Comparison of ENCODE assay signal across 22 cellular contexts in the genomic region with DNA sequence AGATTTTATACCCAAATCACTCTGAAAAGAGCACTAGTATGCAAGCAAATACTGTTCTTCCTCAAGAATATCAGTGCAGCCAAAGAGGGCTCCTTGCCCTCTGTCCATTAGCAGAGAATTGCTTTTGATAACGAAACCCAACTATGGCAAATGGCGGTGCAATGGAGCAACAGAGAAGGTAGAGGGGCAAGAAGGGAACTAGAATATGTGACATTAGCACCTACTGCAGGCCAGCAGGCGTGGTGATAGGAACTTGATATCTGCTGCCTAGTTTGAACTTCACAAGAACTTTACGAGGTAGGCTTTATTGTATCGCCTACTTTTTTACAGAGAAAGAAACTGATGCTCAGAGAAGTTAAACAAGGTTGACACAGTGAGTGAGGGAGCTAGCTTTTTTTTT.
"Had no signal": no experiment of that assay in that cellular context is flagged by ENCODE, and none has a peak within 500 bp of the region (broad histone marks: within the 10 kb centered on the region; RNA-seq: fewer than 3 reads in every experiment).

No MANE protein-coding gene starts in this region.

- H3K9ac ChIP-seq: SK-N-SH had no signal

- ATAC-seq: K562 had no signal

- H3K4me1 ChIP-seq: Peyer's patch had no signal

- DNase-seq: MV-4-11, NCI-H1048, NCI-H1105, NCI-H1436 treated with DMSO at 0.1 percent for 48 hours, NCI-H1694, NCI-H187 treated with DMSO at 0.1 percent for 48 hours, NCI-H2029 treated with DMSO at 0.1 percent for 48 hours, NCI-H2171 treated with DMSO at 0.1 percent for 48 hours, NCI-H446 treated with DMSO at 0.1 percent for 48 hours, NCI-H510A treated with DMSO at 0.1 percent for 48 hours, NCI-H526, NCI-H82, OCI-M1, PC-9, Peyer's patch, SHP77, SK-N-SH, SW 1271, T-helper 1 cell had no signal

- H3K27me3 ChIP-seq: Peyer's patch had no signal

- H3K9me3 ChIP-seq: Peyer's patch, SK-N-SH had no signal

- H3K27ac ChIP-seq: HL-60, PC-9, Peyer's patch, RWPE1 had no signal

- H2AFZ ChIP-seq: PC-9 had no signal

- H3K4me2 ChIP-seq: PC-9, SK-N-SH had no signal

- H3K36me3 ChIP-seq: Peyer's patch had no signal

- H3K4me3 ChIP-seq: K562, PC-9, Peyer's patch had no signal

- H3K9me2 ChIP-seq: SK-N-SH had no signal
